Comparison of ENCODE assay signal across 11 cellular contexts in genomic region chr22:26547426-26547825, GRCh38. TPM values are rescaled to one million over a fixed set of nuclear protein-coding genes. Genes with fewer than 3 reads are reported as not detected.
DNase-seq lines count a peak whose midpoint lies in the region; ATAC-seq and TF ChIP-seq lines count a peak whose summit lies in the region.
"Had no signal": no experiment of that assay in that cellular context is flagged by ENCODE, and none has a peak within 500 bp of the region (broad histone marks: within the 10 kb centered on the region; RNA-seq: fewer than 3 reads in every experiment).

No MANE protein-coding gene starts in this region.

- H3K27me3 ChIP-seq in endodermal cell (ENCODE audit: control insufficient read depth, insufficient read depth, low read length, poor library complexity, severe bottlenecking), result no peaks in the 10 kb centered on the region
- no peaks in the 10 kb centered on the region for H3K27me3 ChIP-seq in prostate gland (replicated peaks; ENCODE audit: insufficient read depth)
- H3K27me3 ChIP-seq: ascending aorta, esophagus muscularis mucosa had no signal

- intact Hi-C loops in prostate gland (cut with DNase I), result no loop called here

- WGBS in endodermal cell (ENCODE audit: insufficient coverage in 1 of 2, insufficient read length in 1 of 2), 2 experiments, result 93 to 95% methylated on average over 4 to 7 of the region's 7 CpGs
- 72% methylated on average over 7 of the region's 7 CpGs for WGBS in prostate gland

- POLR2A ChIA-PET in T-cell (lab: Charles Lee), result no interaction called here

- H3K27me3 Mint-ChIP-seq in T-cell (no peaks in the 10 kb centered on the region), endodermal cell (ENCODE audit: insufficient read depth) (no peaks in the 10 kb centered on the region)

- CTCF ChIA-PET in T-cell (lab: Charles Lee), result interaction anchor here in 1 of 2 donors (1.1 kb wide), 1 partner anchor 45 kb away, joined by 3 read pairs; no protein-coding TSS in a partner anchor

- H3K4me3 ChIP-seq in endodermal cell (ENCODE audit: low read length) (no peak overlapping the region), prostate gland (no peak overlapping the region)
- H3K4me3 ChIP-seq: ascending aorta, esophagus muscularis mucosa had no signal

- H3K36me3 Mint-ChIP-seq in T-cell, result peaks cover 18% of the 10 kb centered on the region
- peaks cover 27% of the 10 kb centered on the region for H3K36me3 Mint-ChIP-seq in endodermal cell (ENCODE audit: low read depth)

- DNase-seq in NOMO-1 treated with DMSO at 0.1 percent for 48 hours (lab: John Stamatoyannopoulos, UW; ENCODE audit: unreplicated experiment), result peak; percentile 9
- DNase-seq in NOMO-1 treated with dmso at 0.1 percent for 144 hours (lab: John Stamatoyannopoulos, UW; ENCODE audit: unreplicated experiment), result no peak
- peak in 5 of 34 experiments; percentile 1 to 17 (median 7) for DNase-seq in T-cell
- no peak for DNase-seq in endodermal cell
- peak; percentile 20 for DNase-seq in stimulated activated CD8-positive, alpha-beta memory T cell treated with anti-CD3 and anti-CD28 coated beads, Interleukin-12 subunit alpha, Interleukin-12 subunit beta, amount 100 ng/mL, for 24 hours (ENCODE audit: extremely low read depth)
- no peak for DNase-seq in HUDEP-2 (lab: John Stamatoyannopoulos, UW; ENCODE audit: unreplicated experiment in 76 of 76)
- no peak for DNase-seq in prostate gland (ENCODE audit: low spot score)

- H3K27ac Mint-ChIP-seq in T-cell (peak overlapping the region in 1 of 2 donors; percentile 64), endodermal cell (peak overlapping the region; percentile 10)

- TF ChIP-seq CTCF in endodermal cell (conservative IDR thresholded peaks at IDR 0.05) (no peak), prostate gland (IDR thresholded peaks at IDR 0.05) (no peak)

- H3K4me1 Mint-ChIP-seq in T-cell, result peaks cover 26 to 43% (median 37%) of the 10 kb centered on the region in 3 donors
- peaks cover 10% of the 10 kb centered on the region for H3K4me1 Mint-ChIP-seq in endodermal cell

- ATAC-seq in T-cell (replicated peaks in 1 of 4) (peak in 3 of 4 experiments; percentile 43 to 63 (median 51)), GM19351 (IDR thresholded peaks at IDR 0.05; ENCODE audit: unreplicated experiment) (no peak)
- ATAC-seq: HCT116 had no signal

- no peaks in the 10 kb centered on the region for H3K9me3 Mint-ChIP-seq in T-cell
- H3K9me3 Mint-ChIP-seq in endodermal cell, result no peaks in the 10 kb centered on the region

- no peaks in the 10 kb centered on the region for H3K9me3 ChIP-seq in endodermal cell (ENCODE audit: control insufficient read depth, low read length)
- no peaks in the 10 kb centered on the region for H3K9me3 ChIP-seq in prostate gland
- H3K9me3 ChIP-seq: ascending aorta, esophagus muscularis mucosa had no signal

- peaks cover 7% of the 10 kb centered on the region for H3K36me3 ChIP-seq in endodermal cell (ENCODE audit: control insufficient read depth, insufficient read depth, low read length)
- H3K36me3 ChIP-seq in prostate gland, result no peaks in the 10 kb centered on the region

- TF ChIP-seq POLR2A in prostate gland (IDR thresholded peaks at IDR 0.05), result no peak

- H3K4me3 Mint-ChIP-seq in T-cell (peak overlapping the region in 1 of 3 donors; percentile 24), endodermal cell (no peak overlapping the region)

- H3K9ac ChIP-seq in endodermal cell (ENCODE audit: extremely low read depth, low read length, poor library complexity, severe bottlenecking), result no peak overlapping the region

- H3K4me1 ChIP-seq in endodermal cell (ENCODE audit: control insufficient read depth, insufficient read depth, low read length) (peaks cover 3% of the 10 kb centered on the region), prostate gland (replicated peaks) (no peaks in the 10 kb centered on the region)

- H3K27ac ChIP-seq in endodermal cell (ENCODE audit: low read depth, low read length) (no peak overlapping the region), prostate gland (no peak overlapping the region)
- H3K27ac ChIP-seq: ascending aorta, esophagus muscularis mucosa had no signal

RNA-seq across cellular contexts. Expression of gene TFIP11, which starts 35.2 kb away (rescaled TPM):
- total RNA-seq in T-cell (10 to 100 TPM; 63.0 to 91.8 (median 75.2) TPM), endodermal cell (10 to 100 TPM; 28.4 to 28.9 TPM), prostate gland (10 to 100 TPM; 21.9 to 33.2 TPM)
- 21.4 TPM for polyA plus RNA-seq in endodermal cell (2013, experiment 1 of 2)
- polyA plus RNA-seq in endodermal cell (2013, experiment 2 of 2), result 23.5 TPM

RNA-seq across cellular contexts. Expression of gene TPST2, which starts 42.5 kb away (rescaled TPM):
- total RNA-seq in T-cell (10 to 100 TPM; 30.3 to 42.1 (median 38.0) TPM), endodermal cell (10 to 100 TPM; 38.9 to 53.2 TPM), prostate gland (100 to 1,000 TPM in 1 of 2 donors, 10 to 100 TPM in 1; 49.4 to 200 TPM)
- 22.0 TPM for polyA plus RNA-seq in endodermal cell (2013, experiment 1 of 2)
- 19.7 TPM for polyA plus RNA-seq in endodermal cell (2013, experiment 2 of 2)

Comparison
In these comparisons a context has a peak if more than half of its experiments do, and no peak if none do; other contexts are left out.
1. DNase-seq: peak in NOMO-1 treated with DMSO at 0.1 percent for 48 hours (single experiment) and stimulated activated CD8-positive, alpha-beta memory T cell treated with anti-CD3 and anti-CD28 coated beads, Interleukin-12 subunit alpha, Interleukin-12 subunit beta, amount 100 ng/mL, for 24 hours (single experiment); none in NOMO-1 treated with dmso at 0.1 percent for 144 hours (single experiment), endodermal cell (single experiment), HUDEP-2 (0 of 76) and prostate gland (single experiment).